8 cellular contexts compared by ENCODE assay signal in the genomic region with DNA sequence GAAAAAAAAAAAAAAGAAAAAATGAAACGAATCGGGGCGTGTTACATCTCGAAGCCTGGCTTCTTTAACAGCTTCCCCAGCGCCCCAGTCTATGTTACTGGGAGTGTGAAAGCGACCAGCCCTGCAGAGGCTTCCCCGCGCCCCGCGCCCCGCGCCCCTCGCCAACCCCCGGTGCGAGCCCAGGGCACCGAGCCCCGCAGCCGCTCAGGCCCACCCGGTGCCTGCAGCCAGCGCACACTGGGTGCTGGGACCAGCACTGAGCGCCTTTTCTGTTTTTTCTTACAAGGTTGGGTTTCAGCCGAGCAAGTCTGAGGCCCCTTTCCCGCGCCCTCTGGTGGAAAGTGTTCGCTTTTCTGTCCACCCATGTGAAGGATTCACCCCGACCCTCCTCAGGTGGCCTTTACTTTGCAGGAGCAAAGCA. TPM values are rescaled to one million over a fixed set of nuclear protein-coding genes. Genes with fewer than 3 reads are reported as not detected.
A peak's percentile ranks its signal among the peaks of the same experiment; 100 is the strongest.
DNase-seq lines count a peak whose midpoint lies in the region; ATAC-seq and TF ChIP-seq lines count a peak whose summit lies in the region.

No MANE protein-coding gene starts in this region.

- peak in 4 of 6 experiments; percentile 10 to 40 (median 32) for TF ChIP-seq CTCF in adrenal gland (IDR thresholded peaks at IDR 0.05)

- 15 to 36% (median 17%) methylated on average over 24 to 26 of the region's 26 CpGs for WGBS in adrenal gland, 4 donors
- WGBS in iPS DF 6.9 (ENCODE audit: insufficient coverage, insufficient read length): no CpG with 5 or more reads among the region's 26 CpGs

- H3K27me3 ChIP-seq in adrenal gland: no peaks in the 10 kb centered on the region
- H3K27me3 ChIP-seq in iPS DF 6.9 (ENCODE audit: control insufficient read depth, insufficient read depth, low read length): no peaks in the 10 kb centered on the region

- intact Hi-C loops in adrenal gland (cut with DNase I): no loop called here

- DNase-seq in ELF-1 (ENCODE audit: low read depth, low spot score): peak; percentile 89
- peak; percentile 14 to 49 (median 29) for DNase-seq in T-helper 1 cell
- DNase-seq in adrenal gland: peak; percentile 22 to 57 (median 38)
- peak; percentile 63 for DNase-seq in iPS DF 6.9 (ENCODE audit: low read depth, low spot score)
- peak; percentile 39 to 52 for DNase-seq in stimulated activated CD4-positive, alpha-beta T cell treated with anti-CD3 and anti-CD28 coated beads, Interleukin-1b, Interleukin-23, amount 100 ng/mL, for 4 hours (ENCODE audit: low read depth in 2 of 2)
- DNase-seq in OCI-M2 (lab: John Stamatoyannopoulos, UW; ENCODE audit: unreplicated experiment): no peak
- DNase-seq in middle frontal gyrus (ENCODE audit: extremely low spot score, low spot score): no peak

- H3K36me3 ChIP-seq in adrenal gland (replicated peaks in 1 of 2) (no peaks in the 10 kb centered on the region), iPS DF 6.9 (ENCODE audit: control insufficient read depth, insufficient read depth, low read length) (no peaks in the 10 kb centered on the region)

- ATAC-seq in HG02943 (IDR thresholded peaks at IDR 0.05; ENCODE audit: low read depth, unreplicated experiment): peak; percentile 65

- no peaks in the 10 kb centered on the region for H3K9me3 ChIP-seq in adrenal gland (replicated peaks in 1 of 3)
- no peaks in the 10 kb centered on the region for H3K9me3 ChIP-seq in iPS DF 6.9 (ENCODE audit: control insufficient read depth, insufficient read depth, low read length)

- TF ChIP-seq POLR2A in adrenal gland (IDR thresholded peaks at IDR 0.05): no peak

- H3K27ac ChIP-seq in adrenal gland (no peak overlapping the region), iPS DF 6.9 (ENCODE audit: low read length) (no peak overlapping the region)

- H3K4me1 ChIP-seq in adrenal gland (replicated peaks in 1 of 2): no peaks in the 10 kb centered on the region
- H3K4me1 ChIP-seq in iPS DF 6.9 (ENCODE audit: control insufficient read depth, insufficient read depth, low read length): peaks cover 1% of the 10 kb centered on the region; the same call in 1 of the 2 replicates

- H3K4me3 ChIP-seq in adrenal gland (peak overlapping the region in 1 of 4 donors; percentile 31), iPS DF 6.9 (ENCODE audit: low read length) (no peak overlapping the region; the same call in 1 of the 2 replicates)

RNA-seq across cellular contexts. Expression of a gene that starts 42.1 kb away (rescaled TPM):
- total RNA-seq in adrenal gland: 10 to 100 TPM; 13.5 to 34.9 (median 25.1) TPM
- polyA plus RNA-seq in adrenal gland: 10 to 100 TPM in 1 of 3 donors, 1 to 10 TPM in 2; 4.3 to 15.4 (median 9.8) TPM

RNA-seq across cellular contexts. Expression of a gene that starts 42.2 kb away (rescaled TPM):
- total RNA-seq in adrenal gland: 1 to 10 TPM; 1.4 to 3.4 (median 2.2) TPM
- 1 to 10 TPM in 1 of 3 donors, under 1 TPM in 2; 0.64 to 1.4 (median 0.67) TPM for polyA plus RNA-seq in adrenal gland

Comparison
In these comparisons a context has a peak if more than half of its experiments do, and no peak if none do; other contexts are left out.
1. DNase-seq: peak in ELF-1 (single experiment), T-helper 1 cell (5 of 5), adrenal gland (7 of 7), iPS DF 6.9 (single experiment) and stimulated activated CD4-positive, alpha-beta T cell treated with anti-CD3 and anti-CD28 coated beads, Interleukin-1b, Interleukin-23, amount 100 ng/mL, for 4 hours (2 of 2); none in OCI-M2 (single experiment) and middle frontal gyrus (single experiment).